ENCODE assay signal across 15 cellular contexts in the genomic region with DNA sequence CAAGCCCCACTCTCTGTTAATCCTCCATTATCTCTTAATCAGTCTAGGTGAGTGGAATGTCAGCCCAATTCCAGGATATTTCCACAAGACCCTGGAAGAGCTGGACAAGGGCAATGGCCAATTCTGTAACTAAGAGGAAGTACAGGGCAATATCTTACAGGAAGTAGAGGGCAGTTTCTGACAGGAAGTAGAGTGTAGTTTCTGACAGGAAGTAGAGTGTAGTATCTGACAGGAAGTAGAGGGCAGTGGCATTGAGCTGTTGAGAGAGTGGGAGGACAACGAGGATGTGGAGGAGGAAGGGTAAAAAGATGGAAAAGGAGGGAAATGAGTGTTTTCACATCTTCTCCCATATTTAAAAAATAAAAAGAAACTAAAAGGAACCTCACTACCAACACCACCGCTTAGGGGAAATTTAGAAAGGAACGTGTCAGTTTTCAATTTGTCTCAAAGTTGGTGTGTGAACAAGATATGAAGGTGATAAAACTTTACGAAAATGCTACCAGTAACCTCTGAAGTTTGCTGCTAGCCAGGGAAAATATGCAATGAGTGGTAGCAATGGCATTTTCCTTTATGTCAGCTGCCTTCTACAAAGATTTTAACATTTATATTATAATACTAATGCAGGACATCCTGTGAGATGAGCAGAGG.
DNase-seq lines count a peak whose midpoint lies in the region; ATAC-seq, FAIRE-seq and TF ChIP-seq lines count a peak whose summit lies in the region.
"Had no signal": no experiment of that assay in that cellular context is flagged by ENCODE, and none has a peak within 500 bp of the region (broad histone marks: within the 10 kb centered on the region; RNA-seq: fewer than 3 reads in every experiment).

No MANE protein-coding gene starts in this region.

- peaks cover 13% of the 10 kb centered on the region for H3K4me1 Mint-ChIP-seq in activated naive CD4-positive, alpha-beta T cell treated with anti-CD3 and anti-CD28 coated beads for 36 hours (ENCODE audit: low read depth)
- peaks cover 15% of the 10 kb centered on the region for H3K4me1 Mint-ChIP-seq in activated CD8-positive, alpha-beta T cell treated with anti-CD3 and anti-CD28 coated beads for 36 hours (ENCODE audit: low read depth)

- 66 to 70% (median 67%) methylated on average over 4 of the region's 4 CpGs for WGBS in small intestine, 3 donors

- no peak overlapping the region for H3K27ac ChIP-seq in small intestine (ENCODE audit: low read depth in 1 of 2, low read length in 1 of 2)
- H3K27ac ChIP-seq: body of pancreas, foreskin keratinocyte had no signal

- H3K36me3 ChIP-seq in small intestine (ENCODE audit: control insufficient read depth in 2 of 2, insufficient read depth in 2 of 2, low read length in 2 of 2) = no peaks in the 10 kb centered on the region

- POLR2A ChIA-PET in activated CD8-positive, alpha-beta T cell treated with anti-CD3 and anti-CD28 coated beads for 36 hours (lab: Charles Lee) = no interaction called here

- H3K27me3 ChIP-seq in small intestine (ENCODE audit: control insufficient read depth in 2 of 2, insufficient read depth in 2 of 2, low read length in 2 of 2) = no peaks in the 10 kb centered on the region
- H3K27me3 ChIP-seq: body of pancreas, foreskin keratinocyte had no signal

- H3K4me3 ChIP-seq in small intestine (ENCODE audit: low read depth in 1 of 2, low read length in 2 of 2) = no peak overlapping the region
- H3K4me3 ChIP-seq: body of pancreas had no signal

- no peak for FAIRE-seq in small intestine (lab: Jason Lieb, UNC)
- FAIRE-seq: islet of Langerhans had no signal

- no peaks in the 10 kb centered on the region for H3K9me3 ChIP-seq in small intestine (ENCODE audit: control insufficient read depth, low read depth)
- H3K9me3 ChIP-seq: body of pancreas had no signal

- peak; percentile 85 for ATAC-seq in activated CD8-positive, alpha-beta T cell treated with anti-CD3 and anti-CD28 coated beads for 36 hours
- no peak for ATAC-seq in HG02798 (IDR thresholded peaks at IDR 0.05; ENCODE audit: poor library complexity, unreplicated experiment)
- ATAC-seq: body of pancreas, foreskin keratinocyte had no signal

- H3K27me3 Mint-ChIP-seq in activated naive CD4-positive, alpha-beta T cell treated with anti-CD3 and anti-CD28 coated beads for 36 hours (ENCODE audit: low read depth) = no peaks in the 10 kb centered on the region
- H3K27me3 Mint-ChIP-seq in activated CD8-positive, alpha-beta T cell treated with anti-CD3 and anti-CD28 coated beads for 36 hours = no peaks in the 10 kb centered on the region

- CTCF ChIA-PET in activated naive CD4-positive, alpha-beta T cell treated with anti-CD3 and anti-CD28 coated beads for 36 hours (lab: Charles Lee) = no interaction called here
- CTCF ChIA-PET in activated CD8-positive, alpha-beta T cell treated with anti-CD3 and anti-CD28 coated beads for 36 hours (lab: Charles Lee) = interaction anchor here (0.7 to 1.2 kb wide), 3 partner anchors 33 to 654 kb away, joined by 3 read pairs; no protein-coding TSS in a partner anchor

- DNase-seq in activated naive CD4-positive, alpha-beta T cell treated with anti-CD3 and anti-CD28 coated beads for 36 hours = no peak
- DNase-seq in activated naive CD4-positive, alpha-beta T cell (lab: John Stamatoyannopoulos, UW) = no peak
- peak; percentile 30 for DNase-seq in NAMALWA (ENCODE audit: low spot score)
- peak; percentile 7 for DNase-seq in activated CD8-positive, alpha-beta T cell treated with anti-CD3 and anti-CD28 coated beads for 36 hours
- DNase-seq in small intestine = peak; percentile 5
- no peak for DNase-seq in NCI-H510A treated with DMSO at 0.1 percent for 48 hours (lab: John Stamatoyannopoulos, UW)
- DNase-seq in T1000 (lab: John Stamatoyannopoulos, UW) = no peak
- DNase-seq: body of pancreas; effector CD4-positive, alpha-beta T cell; foreskin keratinocyte; KBM-7; NCI-H2081 treated with DMSO at 0.1 percent for 48 hours; stimulated activated naive CD4-positive, alpha-beta T cell had no signal

- intact Hi-C loops in activated naive CD4-positive, alpha-beta T cell treated with anti-CD3 and anti-CD28 coated beads for 36 hours (cut with micrococcal nuclease) = no loop called here
- intact Hi-C loops in activated CD8-positive, alpha-beta T cell treated with anti-CD3 and anti-CD28 coated beads for 36 hours (cut with micrococcal nuclease) = no loop called here

- H3K4me1 ChIP-seq in small intestine (ENCODE audit: control insufficient read depth in 2 of 2, insufficient read depth in 1 of 2, low read depth in 1 of 2, low read length in 1 of 2) = no peaks in the 10 kb centered on the region
- H3K4me1 ChIP-seq: body of pancreas, foreskin keratinocyte had no signal

- H3K27ac Mint-ChIP-seq in activated naive CD4-positive, alpha-beta T cell treated with anti-CD3 and anti-CD28 coated beads for 36 hours = peak overlapping the region; percentile 7
- peak overlapping the region; percentile 78 for H3K27ac Mint-ChIP-seq in activated CD8-positive, alpha-beta T cell treated with anti-CD3 and anti-CD28 coated beads for 36 hours

- H3K36me3 Mint-ChIP-seq in activated naive CD4-positive, alpha-beta T cell treated with anti-CD3 and anti-CD28 coated beads for 36 hours (ENCODE audit: low read depth) = peaks cover 8% of the 10 kb centered on the region
- H3K36me3 Mint-ChIP-seq in activated CD8-positive, alpha-beta T cell treated with anti-CD3 and anti-CD28 coated beads for 36 hours (ENCODE audit: low read depth) = peaks cover 13% of the 10 kb centered on the region

- H3K4me3 Mint-ChIP-seq in activated naive CD4-positive, alpha-beta T cell treated with anti-CD3 and anti-CD28 coated beads for 36 hours = no peak overlapping the region
- no peak overlapping the region for H3K4me3 Mint-ChIP-seq in activated CD8-positive, alpha-beta T cell treated with anti-CD3 and anti-CD28 coated beads for 36 hours

- peaks cover 9% of the 10 kb centered on the region for H3K9me3 Mint-ChIP-seq in activated naive CD4-positive, alpha-beta T cell treated with anti-CD3 and anti-CD28 coated beads for 36 hours
- peaks cover 15% of the 10 kb centered on the region for H3K9me3 Mint-ChIP-seq in activated CD8-positive, alpha-beta T cell treated with anti-CD3 and anti-CD28 coated beads for 36 hours

- TF ChIP-seq CTCF in activated CD8-positive, alpha-beta T cell treated with anti-CD3 and anti-CD28 coated beads for 36 hours (IDR thresholded peaks at IDR 0.05) = no peak

Comparison
In these comparisons a context has a peak if more than half of its experiments do, and no peak if none do; other contexts are left out.
1. DNase-seq: peak in NAMALWA (single experiment), activated CD8-positive, alpha-beta T cell treated with anti-CD3 and anti-CD28 coated beads for 36 hours (single experiment) and small intestine (single experiment); none in activated naive CD4-positive, alpha-beta T cell treated with anti-CD3 and anti-CD28 coated beads for 36 hours (single experiment), activated naive CD4-positive, alpha-beta T cell (0 of 4), NCI-H510A treated with DMSO at 0.1 percent for 48 hours (single experiment) and T1000 (single experiment).